8 cellular contexts compared by ENCODE assay signal in the genomic region with DNA sequence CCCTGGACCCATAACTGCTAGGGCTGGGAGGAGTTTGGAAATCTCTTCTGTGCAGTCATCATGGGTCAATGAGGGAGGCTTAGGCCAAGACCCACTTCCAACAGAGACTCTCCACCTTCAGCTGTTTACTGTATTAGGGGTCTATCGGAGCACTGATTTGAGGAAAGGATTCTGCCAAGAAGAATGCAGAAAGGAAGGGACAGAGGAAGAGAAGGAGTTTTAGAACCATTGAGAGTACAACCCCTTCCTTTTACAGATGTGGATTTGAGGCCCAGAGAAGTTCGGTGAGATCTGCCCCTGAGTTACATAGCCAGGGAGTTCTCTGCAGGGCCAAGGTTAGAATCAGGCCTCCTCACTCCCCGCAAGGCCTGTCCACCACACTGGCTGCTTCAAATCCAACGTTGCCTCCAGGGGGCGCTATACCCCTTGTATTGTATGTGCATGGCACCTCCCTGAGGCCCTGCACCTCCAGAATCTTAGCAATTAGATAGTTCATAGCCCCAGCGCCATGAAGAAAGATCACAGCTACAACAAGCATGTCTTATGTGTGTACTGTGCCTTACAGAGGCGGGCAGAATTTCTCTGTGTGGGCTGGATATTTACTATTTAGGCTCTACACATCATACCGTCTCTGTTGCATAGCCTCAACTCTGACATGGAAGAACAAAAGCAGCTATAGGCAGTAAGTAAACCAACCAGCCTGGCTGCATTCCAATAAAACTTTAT.
DNase-seq lines count a peak whose midpoint lies in the region; ATAC-seq and TF ChIP-seq lines count a peak whose summit lies in the region.

No MANE protein-coding gene starts in this region.

- H3K27ac ChIP-seq in HL-60 (replicated peaks) (no peak overlapping the region), tibial artery (no peak overlapping the region)

- no peaks in the 10 kb centered on the region for H3K9me3 Mint-ChIP-seq in activated T-cell treated with anti-CD3 and anti-CD28 coated beads, Interleukin-2, amount 50 U/mL, for 4 hours

- TF ChIP-seq CTCF in GM20000 (IDR thresholded peaks at IDR 0.05; ENCODE audit: extremely low read depth, missing control alignments) = peak; percentile 50
- TF ChIP-seq CTCF in HL-60 (IDR thresholded peaks at IDR 0.05; ENCODE audit: insufficient read depth, low read length) = peak; percentile 23
- peak; percentile 75 for TF ChIP-seq CTCF in fibroblast of the aortic adventitia (IDR thresholded peaks at IDR 0.05; ENCODE audit: insufficient read depth, low read length)
- TF ChIP-seq CTCF in tibial artery (IDR thresholded peaks at IDR 0.05) = peak; percentile 51 to 66

- H3K27me3 Mint-ChIP-seq in activated T-cell treated with anti-CD3 and anti-CD28 coated beads, Interleukin-2, amount 50 U/mL, for 4 hours (ENCODE audit: low read depth) = peaks cover 12% of the 10 kb centered on the region

- no peaks in the 10 kb centered on the region for H3K27me3 ChIP-seq in HL-60 (ENCODE audit: insufficient read depth, poor library complexity, severe bottlenecking)
- no peaks in the 10 kb centered on the region for H3K27me3 ChIP-seq in tibial artery

- no peaks in the 10 kb centered on the region for H3K4me1 ChIP-seq in tibial artery

- DNase-seq in DMS 273 (lab: John Stamatoyannopoulos, UW; ENCODE audit: unreplicated experiment) = peak; percentile 91
- peak; percentile 61 for DNase-seq in GM20000 (ENCODE audit: low spot score)
- DNase-seq in HL-60 (ENCODE audit: low read depth in 1 of 2, low spot score in 1 of 2) = peak; percentile 22 to 75
- peak; percentile 3 for DNase-seq in OCI-M2 (lab: John Stamatoyannopoulos, UW; ENCODE audit: unreplicated experiment)
- peak; percentile 48 for DNase-seq in activated T-cell treated with anti-CD3 and anti-CD28 coated beads, Interleukin-2, amount 50 U/mL, for 4 hours
- DNase-seq in fibroblast of the aortic adventitia (ENCODE audit: low read depth) = peak; percentile 96
- DNase-seq in occipital lobe (lab: John Stamatoyannopoulos, UW) = peak; percentile 14
- peak; percentile 91 to 97 for DNase-seq in tibial artery

- H3K36me3 Mint-ChIP-seq in activated T-cell treated with anti-CD3 and anti-CD28 coated beads, Interleukin-2, amount 50 U/mL, for 4 hours (ENCODE audit: insufficient read depth) = no peaks in the 10 kb centered on the region

- peak in 1 of 2 donors; percentile 55 for ATAC-seq in activated T-cell treated with anti-CD3 and anti-CD28 coated beads, Interleukin-2, amount 50 U/mL, for 4 hours

- no peaks in the 10 kb centered on the region for H3K9me3 ChIP-seq in tibial artery

- H3K4me3 Mint-ChIP-seq in activated T-cell treated with anti-CD3 and anti-CD28 coated beads, Interleukin-2, amount 50 U/mL, for 4 hours = no peak overlapping the region

- no peak overlapping the region for H3K4me3 ChIP-seq in HL-60 (replicated peaks; ENCODE audit: insufficient read depth, low read length)
- H3K4me3 ChIP-seq in fibroblast of the aortic adventitia (ENCODE audit: low read depth, low read length) = no peak overlapping the region
- no peak overlapping the region for H3K4me3 ChIP-seq in tibial artery

- intact Hi-C loops in tibial artery (cut with DNase I; ENCODE audit: low total_unique reads) = no loop called here

- no peaks in the 10 kb centered on the region for H3K36me3 ChIP-seq in tibial artery

- no peaks in the 10 kb centered on the region for H3K4me1 Mint-ChIP-seq in activated T-cell treated with anti-CD3 and anti-CD28 coated beads, Interleukin-2, amount 50 U/mL, for 4 hours (ENCODE audit: low read depth)

Comparison
In these comparisons a context has a peak if more than half of its experiments do, and no peak if none do; other contexts are left out.
1. DNase-seq: peak in every context shown above with its lines; median percentile 96 in fibroblast of the aortic adventitia; 94 in tibial artery; 91 in DMS 273; 61 in GM20000; 48 in HL-60; 48 in activated T-cell treated with anti-CD3 and anti-CD28 coated beads, Interleukin-2, amount 50 U/mL, for 4 hours; 14 in occipital lobe; 3 in OCI-M2.
2. CTCF ChIP-seq: peak in every context shown above with its lines; median percentile 75 in fibroblast of the aortic adventitia; 58 in tibial artery; 50 in GM20000; 23 in HL-60.